9 cellular contexts compared by ENCODE assay signal in genomic region chr9:91898451-91899433, GRCh38. TPM values are rescaled to one million over a fixed set of nuclear protein-coding genes. Genes with fewer than 3 reads are reported as not detected.
A peak's percentile ranks its signal among the peaks of the same experiment; 100 is the strongest.
DNase-seq lines count a peak whose midpoint lies in the region; ATAC-seq, FAIRE-seq and TF ChIP-seq lines count a peak whose summit lies in the region.
"Had no signal": no experiment of that assay in that cellular context is flagged by ENCODE, and none has a peak within 500 bp of the region (broad histone marks: within the 10 kb centered on the region; RNA-seq: fewer than 3 reads in every experiment).

No MANE protein-coding gene starts in this region.

- no peak overlapping the region for H3K14ac ChIP-seq in H1 (ENCODE audit: insufficient read length)

- CTCF ChIA-PET in H1 (lab: Charles Lee; ENCODE audit: partially characterized antibody) = interaction anchor here (1.4 kb wide), 1 partner anchor 9 kb away, joined by 3 read pairs; no protein-coding TSS in a partner anchor

- H3K27me3 Mint-ChIP-seq in osteocyte (ENCODE audit: unreplicated experiment) = no peaks in the 10 kb centered on the region

- no peak for TF ChIP-seq EP300 in H1 (IDR thresholded peaks at IDR 0.05; ENCODE audit: borderline replicate concordance in 1 of 2, low read depth in 2 of 2, low read length in 2 of 2)

- H2BK120ac ChIP-seq in H1 (replicated peaks; ENCODE audit: low read depth, low read length) = no peak overlapping the region

- peak overlapping the region; percentile 19 for H3K4me3 Mint-ChIP-seq in osteocyte (ENCODE audit: unreplicated experiment)

- POLR2A ChIA-PET in H1 (lab: Charles Lee; ENCODE audit: partially characterized antibody) = no interaction called here

- H3K36me3 ChIP-seq in H7 (replicated peaks; ENCODE audit: control insufficient read depth, insufficient read depth, low read length) (no peaks in the 10 kb centered on the region), H1 (ENCODE audit: control insufficient read depth in 2 of 4, insufficient read depth in 4 of 4, low read length in 3 of 4) (no peaks in the 10 kb centered on the region)
- H3K36me3 ChIP-seq: gastrocnemius medialis had no signal

- peaks cover 0 to 4% of the 10 kb centered on the region in 2 experiments for H4K20me1 ChIP-seq in H1 (replicated peaks in 1 of 2; ENCODE audit: control insufficient read depth in 1 of 2, insufficient read depth in 2 of 2, low read length in 2 of 2)

- H2BK5ac ChIP-seq in H1 (ENCODE audit: low read depth, low read length) = peak overlapping the region; percentile 62; the same call in 1 of the 2 replicates

- no peak overlapping the region for H4K91ac ChIP-seq in H1 (replicated peaks; ENCODE audit: insufficient read length, low read length)

- no peak overlapping the region for H3K4me3 ChIP-seq in H7 (ENCODE audit: insufficient read depth, low read depth, low read length)
- no peak overlapping the region for H3K4me3 ChIP-seq in H1 (ENCODE audit: extremely low read depth in 1 of 4, insufficient read depth in 2 of 4, low read depth in 3 of 4, low read length in 4 of 4)
- H3K4me3 ChIP-seq: gastrocnemius medialis had no signal

- no peak overlapping the region for H2BK20ac ChIP-seq in H1 (ENCODE audit: low read length)

- FAIRE-seq in H1 (lab: Jason Lieb, UNC) (no peak), frontal cortex (lab: Jason Lieb, UNC) (no peak), GM12892 (lab: Jason Lieb, UNC) (no peak)

- peak overlapping the region; percentile 53; the same call in 1 of the 2 replicates for H2AK5ac ChIP-seq in H1 (ENCODE audit: low read depth, low read length)

- H3K4me1 ChIP-seq in H1 (replicated peaks in 1 of 4; ENCODE audit: control insufficient read depth in 3 of 4, insufficient read depth in 4 of 4, low read length in 3 of 4) = peaks cover 0 to 14% (median 8%) of the 10 kb centered on the region in 4 experiments
- H3K4me1 ChIP-seq: gastrocnemius medialis had no signal

- H3K79me1 ChIP-seq in H1 (ENCODE audit: low read depth, low read length) = no peaks in the 10 kb centered on the region; the same call in 1 of the 2 replicates

- peak overlapping the region; percentile 84; the same call in 1 of the 2 replicates for H2BK12ac ChIP-seq in H1 (ENCODE audit: low read depth, low read length)

- H3K36me3 Mint-ChIP-seq in osteocyte (ENCODE audit: unreplicated experiment) = no peaks in the 10 kb centered on the region

- no peaks in the 10 kb centered on the region for H3K9me3 Mint-ChIP-seq in osteocyte (ENCODE audit: unreplicated experiment)

- no peak overlapping the region for H3K4ac ChIP-seq in H1 (replicated peaks; ENCODE audit: insufficient read length, low read depth, low read length)

- no peak for ATAC-seq in GM19035 (IDR thresholded peaks at IDR 0.05; ENCODE audit: unreplicated experiment)

- no peak overlapping the region for H3K27ac ChIP-seq in H1 (ENCODE audit: low read depth, low read length)
- H3K27ac ChIP-seq: gastrocnemius medialis had no signal

- TF ChIP-seq CTCF in H1 (IDR thresholded peaks at IDR 0.05; ENCODE audit: control extremely low read depth in 1 of 3, insufficient read depth in 1 of 3, low read depth in 1 of 3, low read length in 3 of 3) (no peak), osteocyte (IDR thresholded peaks at IDR 0.05) (no peak)

- H3K56ac ChIP-seq in H1 (replicated peaks; ENCODE audit: insufficient read length, low read depth, low read length) = no peak overlapping the region

- no peak overlapping the region for H3K23ac ChIP-seq in H1 (ENCODE audit: insufficient read length)

- H2BK15ac ChIP-seq in H1 (ENCODE audit: low read length) = 0 out of 2 replicates have a peak overlapping the region, but pooled peaks have one; percentile 40

- TF ChIP-seq POLR2A in H1 (IDR thresholded peaks at IDR 0.05; ENCODE audit: control extremely low read depth in 1 of 2, low read depth in 2 of 2, low read length in 2 of 2) (no peak), GM12892 (IDR thresholded peaks at IDR 0.05; ENCODE audit: low read depth, low read length) (no peak)

- peaks cover 98% of the 10 kb centered on the region for H3K4me1 Mint-ChIP-seq in osteocyte (ENCODE audit: unreplicated experiment)

- H2AFZ ChIP-seq in H1 (ENCODE audit: low read length) = no peak overlapping the region

- no peaks in the 10 kb centered on the region for H3K79me2 ChIP-seq in H1 (ENCODE audit: control insufficient read depth in 1 of 2, insufficient read depth in 2 of 2, low read length in 2 of 2)

- H3K9me3 ChIP-seq in H1 (ENCODE audit: insufficient read depth in 2 of 2, low read depth in 1 of 2, low read length in 1 of 2) = no peaks in the 10 kb centered on the region
- H3K9me3 ChIP-seq: gastrocnemius medialis had no signal

- no peak overlapping the region for H4K8ac ChIP-seq in H1 (ENCODE audit: extremely low read depth, insufficient read depth, low read length)

- 0 out of 2 replicates have a peak, but pooled peaks cover 2% of the 10 kb centered on the region for H3K23me2 ChIP-seq in H1 (ENCODE audit: low read depth, low read length)

- TF ChIP-seq RAD21 in H1 (IDR thresholded peaks at IDR 0.05 in 1 of 2, conservative IDR thresholded peaks at IDR 0.05 in 1 of 2; ENCODE audit: low read depth in 2 of 2, low read length in 2 of 2) = no peak

- H4K5ac ChIP-seq in H1 (ENCODE audit: insufficient read length, low read depth, low read length) = no peak overlapping the region

- H3K27ac Mint-ChIP-seq in osteocyte (ENCODE audit: unreplicated experiment) = peak overlapping the region; percentile 75

- H3K27me3 ChIP-seq in H7 (ENCODE audit: control insufficient read depth, insufficient read depth, low read length) = no peaks in the 10 kb centered on the region; the same call in 1 of the 2 replicates
- H3K27me3 ChIP-seq in H1 (replicated peaks in 1 of 4; ENCODE audit: control insufficient read depth in 3 of 4, extremely low read depth in 1 of 4, insufficient read depth in 3 of 4, low read length in 3 of 4) = peaks cover 0 to 2% (median 0%) of the 10 kb centered on the region in 4 experiments; a peak in 3 of 7 replicates

- no peak overlapping the region for H3K18ac ChIP-seq in H1 (ENCODE audit: extremely low read depth, low read length)

- 0 out of 4 replicates have a peak overlapping the region, but pooled peaks of 1 of the 2 experiments have one; percentile 11 for H3K4me2 ChIP-seq in H1 (ENCODE audit: insufficient read depth in 1 of 2, low read depth in 2 of 2, low read length in 2 of 2)

- 78% methylated on average over 18 of the region's 18 CpGs; no CpG with 5 or more reads in 1 of the 2 experiments for WGBS in H1 (ENCODE audit: extremely low coverage in 1 of 2, insufficient coverage in 1 of 2, insufficient read length in 1 of 2, insufficient replicate concordance in 2 of 2, low coverage in 1 of 2, low lambda C conversion rate in 2 of 2, missing lambda C conversion rate in 1 of 2), 2 experiments

- DNase-seq in H7 (peak; percentile 66), NCI-H510A treated with DMSO at 0.1 percent for 48 hours (lab: John Stamatoyannopoulos, UW) (peak; percentile 72), H1 (ENCODE audit: low read depth in 1 of 2, low spot score in 2 of 2) (no peak), osteocyte (ENCODE audit: extremely low spot score, unreplicated experiment) (peak; percentile 88), ecto neural progenitor cell (ENCODE audit: low spot score) (no peak), frontal cortex (ENCODE audit: low spot score in 2 of 2) (no peak), GM12892 (ENCODE audit: insufficient read length) (no peak)
- DNase-seq: gastrocnemius medialis had no signal

- peak overlapping the region in 1 of 4 experiments; percentile 48; a peak in 1 of 7 replicates for H3K9ac ChIP-seq in H1 (replicated peaks in 1 of 4; ENCODE audit: extremely low read depth in 1 of 4, low read depth in 3 of 4, low read length in 3 of 4)

TF ChIP-seq in H1, 55 proteins besides CTCF, POLR2A, EP300 and RAD21 (continues in another document):
- TF ChIP-seq POU5F1 (IDR thresholded peaks at IDR 0.05; ENCODE audit: low read depth, low read length) = no peak
- no peak for TF ChIP-seq SUZ12 (IDR thresholded peaks at IDR 0.05; ENCODE audit: low read length)
- no peak for TF ChIP-seq BCL11A (IDR thresholded peaks at IDR 0.05; ENCODE audit: low read depth in 2 of 2, low read length in 2 of 2)
- TF ChIP-seq EZH2 (IDR thresholded peaks at IDR 0.05; ENCODE audit: low read depth, low read length, severe bottlenecking) = no peak
- no peak for TF ChIP-seq CBX8 (IDR thresholded peaks at IDR 0.05; ENCODE audit: borderline replicate concordance, low read depth, low read length)
- TF ChIP-seq, protein P1, sequence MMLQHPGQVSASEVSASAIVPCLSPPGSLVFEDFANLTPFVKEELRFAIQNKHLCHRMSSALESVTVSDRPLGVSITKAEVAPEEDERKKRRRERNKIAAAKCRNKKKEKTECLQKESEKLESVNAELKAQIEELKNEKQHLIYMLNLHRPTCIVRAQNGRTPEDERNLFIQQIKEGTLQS (IDR thresholded peaks at IDR 0.05; ENCODE audit: insufficient read depth, low read depth, low read length) = no peak
- peak; percentile 78; the same call in 1 of the 2 replicates for TF ChIP-seq MAX (IDR thresholded peaks at IDR 0.05)
- TF ChIP-seq E2F6 (IDR thresholded peaks at IDR 0.05) = peak; percentile 75
- no peak for TF ChIP-seq SP4 (IDR thresholded peaks at IDR 0.05; ENCODE audit: low read length)
- TF ChIP-seq SAP30 (IDR thresholded peaks at IDR 0.05; ENCODE audit: insufficient read depth, insufficient replicate concordance, low read length) = no peak
- no peak for TF ChIP-seq JUN (IDR thresholded peaks at IDR 0.05; ENCODE audit: low read depth, low read length)

RNA-seq across cellular contexts. Expression of gene ROR2, which starts 51.3 kb away (rescaled TPM):
- 19.4 and 40.0 TPM in 2 replicates for total RNA-seq in H7 (2014; rRNA removed; shearing (Covaris generic))
- 4.0 and 4.3 TPM in 2 replicates for total RNA-seq in H1 (2021; fragmentation: NEBNext Ultra II Directional; extraction: Animal tissue kit (Norgen Biotek cat#: 25700))
- polyA plus RNA-seq in H1 (2011; rRNA removed) = 2.7 and 5.4 TPM in 2 replicates
- 3.3 TPM for polyA plus RNA-seq in H1 (2011; cell fraction: cytosol; rRNA removed)
- polyA plus RNA-seq in H1 (2011; cell fraction: nucleus; rRNA removed) = 4.9 TPM
- polyA plus RNA-seq in H1 (2012, experiment 1 of 2) = 2.2 to 3.4 TPM (median 2.9 TPM) in 4 replicates
- 2.7 TPM for polyA plus RNA-seq in H1 (2012, experiment 2 of 2)
- 5.8 TPM for polyA plus RNA-seq in H1 (2013, experiment 1 of 2)
- polyA plus RNA-seq in H1 (2013, experiment 2 of 2) = 6.1 TPM
- 3.7 and 4.4 TPM in 2 replicates for polyA minus RNA-seq in H1 (2011; rRNA and poly(A)+ RNA removed)
- 3.7 TPM for polyA minus RNA-seq in H1 (2011; cell fraction: cytosol; rRNA and poly(A)+ RNA removed)
- 3.0 TPM for polyA minus RNA-seq in H1 (2011; cell fraction: nucleus; rRNA and poly(A)+ RNA removed)
- total RNA-seq in osteocyte (43.0 and 48.2 TPM in 2 replicates), frontal cortex (0.82 TPM)
- not detected for polyA plus RNA-seq in GM12892 (2012; ENCODE audit: missing spikeins)

Comparison
In these comparisons a context has a peak if more than half of its experiments do, and no peak if none do; other contexts are left out.
1. DNase-seq: peak in H7 (single experiment), NCI-H510A treated with DMSO at 0.1 percent for 48 hours (single experiment) and osteocyte (single experiment); none in H1 (0 of 2), ecto neural progenitor cell (single experiment), frontal cortex (0 of 2) and GM12892 (single experiment).